8 cellular contexts compared by ENCODE assay signal in the genomic region with DNA sequence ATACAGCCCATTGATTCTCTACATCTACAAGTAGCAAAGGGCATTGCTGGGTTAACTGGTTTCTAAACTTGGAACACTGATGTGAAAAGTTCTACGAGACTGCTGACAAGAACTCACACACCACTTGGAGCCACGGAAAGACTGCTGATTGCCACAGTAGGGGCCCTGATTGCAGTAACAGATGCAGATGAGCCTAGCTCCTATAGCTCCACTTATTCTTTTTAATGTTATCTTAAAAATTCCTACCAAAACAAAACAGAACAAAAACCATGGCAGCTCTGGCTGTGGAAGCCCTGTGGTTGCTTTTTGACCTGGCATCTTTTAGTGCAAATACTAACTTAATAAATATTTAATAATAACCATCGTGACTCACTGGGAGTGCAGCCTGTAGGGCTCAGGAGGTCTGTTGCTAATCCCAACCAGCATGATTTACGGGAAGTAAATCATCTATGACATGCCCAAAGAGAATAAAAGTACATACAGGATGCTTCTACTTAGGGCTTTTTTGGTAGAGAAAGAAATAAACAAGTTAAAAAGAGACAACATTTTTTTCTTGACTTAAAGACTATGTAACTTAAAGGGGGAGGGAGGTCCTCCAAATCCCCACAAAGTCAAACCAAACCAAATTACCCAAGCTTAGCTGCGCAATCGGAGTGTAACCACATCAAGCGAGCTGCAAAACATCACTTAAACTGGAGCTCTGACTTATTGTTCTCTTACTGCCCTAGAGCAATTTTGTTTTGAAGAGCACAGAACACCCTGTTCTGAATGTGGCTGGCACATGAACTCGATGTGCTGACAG.
A peak's percentile ranks its signal among the peaks of the same experiment; 100 is the strongest.
DNase-seq lines count a peak whose midpoint lies in the region; ATAC-seq and TF ChIP-seq lines count a peak whose summit lies in the region.

No MANE protein-coding gene starts in this region.

- peaks cover 21 to 99% of the 10 kb centered on the region in 2 donors for H3K4me1 ChIP-seq in left lung

- H3K9me3 ChIP-seq in left lung: no peaks in the 10 kb centered on the region

- no peaks in the 10 kb centered on the region for H3K27me3 ChIP-seq in left lung

- H3K4me3 Mint-ChIP-seq in chondrocyte (ENCODE audit: unreplicated experiment): peak overlapping the region; percentile 43

- DNase-seq in activated CD8-positive, alpha-beta memory T cell treated with anti-CD3 and anti-CD28 coated beads for 1 hour (ENCODE audit: extremely low read depth in 1 of 2, low read depth in 1 of 2): peak; percentile 24 to 31
- no peak for DNase-seq in activated CD8-positive, alpha-beta memory T cell treated with anti-CD3 and anti-CD28 coated beads for 24 hours
- DNase-seq in T-helper 9 cell (peak; percentile 45), chondrocyte (ENCODE audit: low spot score) (no peak), left lung (no peak)
- peak in 2 of 3 experiments; percentile 21 to 44 for DNase-seq in stimulated activated CD4-positive, alpha-beta T cell treated with anti-CD3 and anti-CD28 coated beads, TNF-alpha, amount 100 ng/mL, for 4 hours (ENCODE audit: low read depth in 3 of 3)

- no peaks in the 10 kb centered on the region for H3K27me3 Mint-ChIP-seq in chondrocyte (ENCODE audit: low read depth)

- peak overlapping the region in 1 of 2 donors; percentile 3 for H3K4me3 ChIP-seq in left lung

- H3K9me3 Mint-ChIP-seq in chondrocyte (ENCODE audit: low read depth): no peaks in the 10 kb centered on the region

- H3K36me3 ChIP-seq in left lung: peaks cover 0 to 28% of the 10 kb centered on the region in 2 donors

- TF ChIP-seq CTCF in chondrocyte (IDR thresholded peaks at IDR 0.05): peak; percentile 20
- TF ChIP-seq CTCF in left lung (IDR thresholded peaks at IDR 0.05): no peak

- peak overlapping the region; percentile 82 to 91 for H3K27ac ChIP-seq in left lung

- ATAC-seq in left lung: peak; percentile 64
- ATAC-seq in GM19351 (IDR thresholded peaks at IDR 0.05; ENCODE audit: unreplicated experiment): no peak
- ATAC-seq in GM18909 (IDR thresholded peaks at IDR 0.05; ENCODE audit: poor library complexity, unreplicated experiment): no peak

- peaks cover 7% of the 10 kb centered on the region for H3K36me3 Mint-ChIP-seq in chondrocyte (ENCODE audit: low read depth)

- H3K27ac Mint-ChIP-seq in chondrocyte (ENCODE audit: unreplicated experiment): peak overlapping the region; percentile 94

- intact Hi-C loops in left lung (cut with DNase I): no loop called here

- peaks cover 74% of the 10 kb centered on the region for H3K4me1 Mint-ChIP-seq in chondrocyte (ENCODE audit: low read depth)

Comparison
In these comparisons a context has a peak if more than half of its experiments do, and no peak if none do; other contexts are left out.
1. DNase-seq: peak in activated CD8-positive, alpha-beta memory T cell treated with anti-CD3 and anti-CD28 coated beads for 1 hour (2 of 2), T-helper 9 cell (single experiment) and stimulated activated CD4-positive, alpha-beta T cell treated with anti-CD3 and anti-CD28 coated beads, TNF-alpha, amount 100 ng/mL, for 4 hours (2 of 3); none in activated CD8-positive, alpha-beta memory T cell treated with anti-CD3 and anti-CD28 coated beads for 24 hours (single experiment), chondrocyte (single experiment) and left lung (0 of 2).